Comparison of ENCODE assay signal across 10 cellular contexts in genomic region chr16:20040011-20040410, GRCh38. TPM values are rescaled to one million over a fixed set of nuclear protein-coding genes. Genes with fewer than 3 reads are reported as not detected.
"Had no signal": no experiment of that assay in that cellular context is flagged by ENCODE, and none has a peak within 500 bp of the region (broad histone marks: within the 10 kb centered on the region; RNA-seq: fewer than 3 reads in every experiment).

No MANE protein-coding gene starts in this region.

- H3K9me3 ChIP-seq: HAP-1 had no signal

- H3K27ac Mint-ChIP-seq: H9, HFFc6 had no signal

- H3K4me3 ChIP-seq: GM23248, HAP-1 had no signal

- H3K27ac ChIP-seq: GM23248 had no signal

- H3K36me3 ChIP-seq: HAP-1 had no signal

- H2AFZ ChIP-seq: GM23248 had no signal

- H3K9me3 Mint-ChIP-seq: H9 had no signal

- H3K4me1 ChIP-seq: HAP-1 had no signal

- FAIRE-seq: H54 had no signal

- H3K4me3 Mint-ChIP-seq: H9, HFFc6 had no signal

- DNase-seq: GM23248, GOT3, H7, H9, HCEC 1CT, HFFc6 had no signal

- H3K9ac ChIP-seq: GM23248 had no signal

- ATAC-seq: HCT116 had no signal

RNA-seq across cellular contexts. Expression of gene GPR139, which starts 33.7 kb away (rescaled TPM):
- total RNA-seq: GM23248, H4, H7, HFFc6 had no signal
- polyA plus RNA-seq: GM23248 had no signal
